In the genomic region with DNA sequence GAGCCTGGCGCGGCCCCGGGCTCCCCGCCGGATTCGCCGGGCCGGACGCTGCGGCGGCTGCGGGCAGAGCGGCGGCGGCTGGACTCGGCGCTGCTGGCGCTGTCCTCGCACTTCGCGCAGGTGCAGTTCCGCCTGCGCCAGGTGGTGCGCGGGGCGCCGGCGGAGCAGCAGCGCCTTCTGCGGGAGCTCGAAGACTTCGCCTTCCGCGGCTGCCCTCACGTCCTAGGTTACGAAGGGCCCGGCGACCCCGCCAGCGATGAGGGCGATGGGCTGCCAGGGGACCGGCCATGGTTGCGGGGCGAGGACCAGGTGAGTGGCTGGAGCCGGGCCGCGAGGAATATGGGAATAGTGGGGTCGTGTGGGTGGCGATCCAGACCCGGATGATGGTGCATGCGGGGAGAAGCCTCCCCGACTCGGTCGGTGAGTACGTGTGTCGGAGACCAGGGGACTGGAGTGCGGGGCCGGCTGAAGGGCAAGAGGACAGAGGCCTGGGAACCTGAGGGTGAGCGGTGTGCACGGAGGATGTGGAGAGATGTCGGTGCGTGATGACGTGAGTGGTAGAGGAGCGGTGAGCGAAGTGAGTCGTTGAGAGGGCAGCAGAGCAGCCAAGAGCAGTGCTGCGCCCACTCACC, we compare ENCODE assay signal across 1 cellular context.
A peak's percentile ranks its signal among the peaks of the same experiment; 100 is the strongest.
TF ChIP-seq lines count a peak whose summit lies in the region.

No MANE protein-coding gene starts in this region.

TF ChIP-seq in PFSK-1, 5 proteins besides CTCF, POLR2A, EP300 and RAD21 (continued from another document):
- TF ChIP-seq FOXP2 (optimal IDR thresholded peaks at IDR 0.05; ENCODE audit: borderline replicate concordance, extremely low read depth, extremely low read length, insufficient read depth): peak; percentile 34
